Comparison of ENCODE assay signal across 8 cellular contexts in the genomic region with DNA sequence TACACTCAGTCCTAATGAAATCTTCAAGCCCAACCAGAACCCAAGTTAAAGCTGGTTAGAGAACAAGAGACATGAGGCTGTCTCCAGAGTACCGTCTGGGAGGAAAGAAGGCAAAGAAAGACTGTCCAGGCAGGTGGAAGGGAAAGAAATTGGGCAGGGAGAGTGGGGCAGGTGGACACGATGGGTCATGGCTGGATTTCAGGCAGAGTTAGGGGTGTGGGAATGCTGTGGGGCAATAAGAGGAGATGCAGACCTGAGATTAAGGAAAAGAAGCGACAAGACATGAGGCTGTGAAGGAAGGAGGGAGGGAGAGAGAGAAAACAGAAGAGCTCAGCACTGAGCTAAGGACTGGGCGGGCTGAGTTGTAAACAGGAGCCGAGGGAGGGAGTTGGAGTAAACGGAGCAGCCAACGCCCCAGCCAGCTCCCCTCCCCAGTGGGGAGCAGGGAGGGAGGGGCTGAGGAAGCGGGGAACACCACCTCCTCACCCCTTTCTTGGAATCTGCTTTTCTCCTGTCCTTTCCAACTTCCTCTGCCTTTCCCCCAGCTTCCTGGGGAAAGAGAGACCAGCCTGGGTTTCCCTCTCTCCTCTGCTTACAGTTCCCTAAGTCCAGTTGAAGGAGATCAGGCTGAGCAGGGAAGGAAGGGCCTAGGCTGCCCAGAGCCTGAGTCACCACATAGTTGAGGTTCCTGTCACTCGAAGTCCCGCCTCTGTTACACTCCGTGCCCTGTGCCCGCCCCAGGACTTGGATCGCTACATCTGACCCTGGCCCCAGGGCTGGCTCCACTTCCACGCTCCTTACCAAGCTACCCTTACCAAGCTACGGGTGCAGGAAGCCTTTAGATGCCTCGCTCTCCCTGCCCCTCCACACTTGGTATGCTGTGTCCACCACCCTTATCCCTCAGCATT. TPM values are rescaled to one million over a fixed set of nuclear protein-coding genes. Genes with fewer than 3 reads are reported as not detected.
DNase-seq lines count a peak whose midpoint lies in the region; ATAC-seq and TF ChIP-seq lines count a peak whose summit lies in the region.

No MANE protein-coding gene starts in this region.

- peaks cover 27% of the 10 kb centered on the region for H3K27me3 Mint-ChIP-seq in WTC11 (ENCODE audit: low read depth)

- peak overlapping the region; percentile 99 for H2BK15ac ChIP-seq in mesenchymal stem cell (ENCODE audit: low read depth, poor library complexity, severe bottlenecking)

- 1% methylated on average over 13 of the region's 16 CpGs for WGBS in mesenchymal stem cell

- H2AK5ac ChIP-seq in mesenchymal stem cell (ENCODE audit: low read length, severe bottlenecking): peak overlapping the region; percentile 100

- no peak overlapping the region for H2AFZ ChIP-seq in mesenchymal stem cell (ENCODE audit: low read depth, low read length)

- peak; percentile 64 for ATAC-seq in WTC11
- no peak for ATAC-seq in HG02610 (IDR thresholded peaks at IDR 0.05; ENCODE audit: unreplicated experiment)
- ATAC-seq in GM18519 (IDR thresholded peaks at IDR 0.05; ENCODE audit: low FRiP score, unreplicated experiment): no peak

- H3K4ac ChIP-seq in mesenchymal stem cell (ENCODE audit: low read depth in 1 of 2, low read length in 2 of 2): peak overlapping the region; percentile 68 to 87

- H3K23ac ChIP-seq in mesenchymal stem cell (ENCODE audit: low read length in 2 of 2): peak overlapping the region; percentile 16 to 53

- peak; percentile 45 to 59 for DNase-seq in Kasumi-1 (lab: John Stamatoyannopoulos, UW)
- DNase-seq in WTC11 (ENCODE audit: low spot score): peak; percentile 78
- peak; percentile 14 for DNase-seq in effector CD8-positive, alpha-beta T cell (lab: John Stamatoyannopoulos, UW)
- peak; percentile 98 for DNase-seq in mesenchymal stem cell
- DNase-seq in tibial artery: peak; percentile 93 to 96

- H3K36me3 Mint-ChIP-seq in WTC11: peaks cover 10% of the 10 kb centered on the region

- H3K4me1 ChIP-seq in mesenchymal stem cell (ENCODE audit: control insufficient read depth, insufficient read depth, low read depth, low read length) (peaks cover 60% of the 10 kb centered on the region), tibial artery (peaks cover 0 to 93% (median 81%) of the 10 kb centered on the region in 4 donors)

- peak overlapping the region; percentile 93 for H2BK5ac ChIP-seq in mesenchymal stem cell (ENCODE audit: low read depth, low read length, poor library complexity, severe bottlenecking)

- H3K36me3 ChIP-seq in mesenchymal stem cell (ENCODE audit: control insufficient read depth in 1 of 2, insufficient read depth in 2 of 2, low read depth in 1 of 2, low read length in 2 of 2): peaks cover 6 to 11% of the 10 kb centered on the region in 2 experiments
- H3K36me3 ChIP-seq in tibial artery: peaks cover 0 to 7% (median 0%) of the 10 kb centered on the region in 3 donors

- peak overlapping the region; percentile 84 to 99 for H3K18ac ChIP-seq in mesenchymal stem cell (ENCODE audit: low read depth in 1 of 2, low read length in 2 of 2)

- H4K91ac ChIP-seq in mesenchymal stem cell (ENCODE audit: low read length): peak overlapping the region; percentile 94

- H3K27me3 ChIP-seq in mesenchymal stem cell (ENCODE audit: control insufficient read depth in 1 of 2, insufficient read depth in 1 of 2, low read length in 2 of 2) (no peaks in the 10 kb centered on the region), tibial artery (no peaks in the 10 kb centered on the region)

- POLR2A ChIA-PET in WTC11 (lab: Charles Lee): interaction anchor here (0.7 to 3.4 kb wide), 8 partner anchors 8 to 158 kb away, joined by 3 to 18 read pairs (median 4); partner anchors contain the start of genes BSCL2, C11orf98, CSKMT and TUT1

- peak overlapping the region; percentile 94 to 99 for H2BK12ac ChIP-seq in mesenchymal stem cell (ENCODE audit: low read length in 2 of 2)

- H2BK120ac ChIP-seq in mesenchymal stem cell (ENCODE audit: low read depth, low read length): peak overlapping the region; percentile 84

- H3K4me3 ChIP-seq in mesenchymal stem cell (ENCODE audit: insufficient read depth in 1 of 2, low read depth in 1 of 2, low read length in 2 of 2) (peak overlapping the region in 1 of 2 experiments; percentile 77), tibial artery (peak overlapping the region; percentile 30 to 48)

- CTCF ChIA-PET in WTC11 (lab: Charles Lee): interaction anchor here (0.6 to 11.8 kb wide), 15 partner anchors 8 to 233 kb away, joined by 3 to 311 read pairs (median 5); partner anchors contain the start of genes AHNAK, EEF1G and MTA2

- H3K4me1 Mint-ChIP-seq in WTC11: peaks cover 58% of the 10 kb centered on the region

- peak overlapping the region; percentile 92 for H3K27ac Mint-ChIP-seq in WTC11

- peak overlapping the region; percentile 46 for H3K4me3 Mint-ChIP-seq in WTC11

- peak overlapping the region; percentile 43 for H3K4me2 ChIP-seq in mesenchymal stem cell (ENCODE audit: low read length, poor library complexity, severe bottlenecking)

- H3K9me3 Mint-ChIP-seq in WTC11: no peaks in the 10 kb centered on the region

- TF ChIP-seq CTCF in C4-2B (conservative IDR thresholded peaks at IDR 0.05) (no peak), WTC11 (IDR thresholded peaks at IDR 0.05) (no peak), tibial artery (IDR thresholded peaks at IDR 0.05) (no peak)

- intact Hi-C loops in tibial artery (cut with DNase I; ENCODE audit: low total_unique reads): no loop called here

- H3K9me3 ChIP-seq in mesenchymal stem cell (ENCODE audit: control insufficient read depth, low read length) (no peaks in the 10 kb centered on the region), tibial artery (no peaks in the 10 kb centered on the region)

- peak overlapping the region in 1 of 2 experiments; percentile 88 for H3K14ac ChIP-seq in mesenchymal stem cell (ENCODE audit: low read length in 2 of 2)

- H3K27ac ChIP-seq in C4-2B: peak overlapping the region; percentile 83
- H3K27ac ChIP-seq in mesenchymal stem cell (ENCODE audit: low read length, poor library complexity, severe bottlenecking): peak overlapping the region; percentile 92
- H3K27ac ChIP-seq in tibial artery: peak overlapping the region; percentile 90 to 98

- H4K8ac ChIP-seq in mesenchymal stem cell (ENCODE audit: low read length): peak overlapping the region; percentile 58

- H3K79me1 ChIP-seq in mesenchymal stem cell (replicated peaks; ENCODE audit: low read length, poor library complexity, severe bottlenecking): peaks cover 13% of the 10 kb centered on the region

- peak overlapping the region; percentile 95 for H3K9ac ChIP-seq in mesenchymal stem cell (ENCODE audit: low read length)

TF ChIP-seq in WTC11, 78 proteins besides CTCF, POLR2A, EP300 and RAD21 (continues in another document):
- TF ChIP-seq KAT7 (CRISPR knock-in tag; IDR thresholded peaks at IDR 0.05; ENCODE audit: borderline replicate concordance): no peak
- TF ChIP-seq FOXP4 (CRISPR knock-in tag; IDR thresholded peaks at IDR 0.05): peak; percentile 80
- TF ChIP-seq, protein P1, sequence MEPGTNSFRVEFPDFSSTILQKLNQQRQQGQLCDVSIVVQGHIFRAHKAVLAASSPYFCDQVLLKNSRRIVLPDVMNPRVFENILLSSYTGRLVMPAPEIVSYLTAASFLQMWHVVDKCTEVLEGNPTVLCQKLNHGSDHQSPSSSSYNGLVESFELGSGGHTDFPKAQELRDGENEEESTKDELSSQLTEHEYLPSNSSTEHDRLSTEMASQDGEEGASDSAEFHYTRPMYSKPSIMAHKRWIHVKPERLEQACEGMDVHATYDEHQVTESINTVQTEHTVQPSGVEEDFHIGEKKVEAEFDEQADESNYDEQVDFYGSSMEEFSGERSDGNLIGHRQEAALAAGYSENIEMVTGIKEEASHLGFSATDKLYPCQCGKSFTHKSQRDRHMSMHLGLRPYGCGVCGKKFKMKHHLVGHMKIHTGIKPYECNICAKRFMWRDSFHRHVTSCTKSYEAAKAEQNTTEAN (CRISPR knock-in tag; IDR thresholded peaks at IDR 0.05): no peak
- TF ChIP-seq FOXK1 (CRISPR knock-in tag; IDR thresholded peaks at IDR 0.05): peak; percentile 88
- TF ChIP-seq TEAD1 (CRISPR knock-in tag; IDR thresholded peaks at IDR 0.05): no peak
- TF ChIP-seq, protein P2, sequence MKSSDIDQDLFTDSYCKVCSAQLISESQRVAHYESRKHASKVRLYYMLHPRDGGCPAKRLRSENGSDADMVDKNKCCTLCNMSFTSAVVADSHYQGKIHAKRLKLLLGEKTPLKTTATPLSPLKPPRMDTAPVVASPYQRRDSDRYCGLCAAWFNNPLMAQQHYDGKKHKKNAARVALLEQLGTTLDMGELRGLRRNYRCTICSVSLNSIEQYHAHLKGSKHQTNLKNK (CRISPR knock-in tag; IDR thresholded peaks at IDR 0.05): no peak

RNA-seq across cellular contexts. Expression of gene AHNAK, which starts 6.6 kb away (rescaled TPM):
- 10.9 to 21.0 TPM (median 11.5 TPM) in 3 replicates for total RNA-seq in WTC11 (2021)
- 71.8 TPM for polyA plus RNA-seq in mesenchymal stem cell (2013, experiment 1 of 2)
- 65.2 TPM for polyA plus RNA-seq in mesenchymal stem cell (2013, experiment 2 of 2)

RNA-seq across cellular contexts. Expression of gene EEF1G, which starts 20.5 kb away (rescaled TPM):
- total RNA-seq in WTC11 (2021): 1,667 to 1,857 TPM (median 1,846 TPM) in 3 replicates
- polyA plus RNA-seq in mesenchymal stem cell (2013, experiment 1 of 2): 1,160 TPM
- polyA plus RNA-seq in mesenchymal stem cell (2013, experiment 2 of 2): 1,130 TPM

RNA-seq across cellular contexts. Expression of gene TUT1, which starts 38.1 kb away (rescaled TPM):
- total RNA-seq in WTC11 (2021): 35.3 to 40.0 TPM (median 37.3 TPM) in 3 replicates
- 6.3 TPM for polyA plus RNA-seq in mesenchymal stem cell (2013, experiment 1 of 2)
- polyA plus RNA-seq in mesenchymal stem cell (2013, experiment 2 of 2): 6.5 TPM

RNA-seq across cellular contexts. Expression of gene MTA2, which starts 48.5 kb away (rescaled TPM):
- total RNA-seq in WTC11 (2021): 101 to 115 TPM (median 103 TPM) in 3 replicates
- polyA plus RNA-seq in mesenchymal stem cell (2013, experiment 1 of 2): 50.7 TPM
- polyA plus RNA-seq in mesenchymal stem cell (2013, experiment 2 of 2): 50.7 TPM

RNA-seq across cellular contexts. Expression of gene EML3, which starts 59.4 kb away (rescaled TPM):
- total RNA-seq in WTC11 (2021): 45.5 to 54.7 TPM (median 51.1 TPM) in 3 replicates
- polyA plus RNA-seq in mesenchymal stem cell (2013, experiment 1 of 2): 30.1 TPM
- polyA plus RNA-seq in mesenchymal stem cell (2013, experiment 2 of 2): 29.3 TPM

Comparison
In these comparisons a context has a peak if more than half of its experiments do, and no peak if none do; other contexts are left out.
1. DNase-seq: peak in every context shown above with its lines; median percentile 98 in mesenchymal stem cell; 94 in tibial artery; 78 in WTC11; 52 in Kasumi-1; 14 in effector CD8-positive, alpha-beta T cell.